Comparison of ENCODE assay signal across 8 cellular contexts in genomic region chr11:46845440-46845739, GRCh38. TPM values are rescaled to one million over a fixed set of nuclear protein-coding genes. Genes with fewer than 3 reads are reported as not detected.
DNase-seq lines count a peak whose midpoint lies in the region; ATAC-seq and TF ChIP-seq lines count a peak whose summit lies in the region.

No MANE protein-coding gene starts in this region.

- no peaks in the 10 kb centered on the region for H4K20me1 ChIP-seq in fibroblast of lung (ENCODE audit: control insufficient read depth, extremely low read depth, insufficient read depth, low read length)

- peaks cover 54% of the 10 kb centered on the region for H3K79me2 ChIP-seq in fibroblast of lung (ENCODE audit: control insufficient read depth, insufficient read depth, low read length)

- no peak for TF ChIP-seq CTCF in Peyer's patch (IDR thresholded peaks at IDR 0.05)
- no peak for TF ChIP-seq CTCF in fibroblast of lung (conservative IDR thresholded peaks at IDR 0.05 in 1 of 2, IDR thresholded peaks at IDR 0.05 in 1 of 2; ENCODE audit: low read depth in 1 of 2, low read length in 2 of 2)
- TF ChIP-seq CTCF in retinal pigment epithelial cell (conservative IDR thresholded peaks at IDR 0.05; ENCODE audit: low read depth, low read length), result no peak

- TF ChIP-seq POLR2A in Peyer's patch (IDR thresholded peaks at IDR 0.05), result no peak

- H3K27me3 ChIP-seq in Peyer's patch (no peaks in the 10 kb centered on the region), fibroblast of lung (ENCODE audit: control insufficient read depth, insufficient read depth, low read length) (no peaks in the 10 kb centered on the region)

- no peaks in the 10 kb centered on the region for H3K36me3 ChIP-seq in Peyer's patch
- H3K36me3 ChIP-seq in fibroblast of lung (ENCODE audit: control insufficient read depth, insufficient read depth, low read length), result no peaks in the 10 kb centered on the region

- peak overlapping the region; percentile 89 for H3K4me2 ChIP-seq in fibroblast of lung (ENCODE audit: extremely low read depth, insufficient read depth, low read length)

- peak overlapping the region; percentile 79 to 94 (median 88) for H3K27ac ChIP-seq in Peyer's patch
- peak overlapping the region; percentile 78 for H3K27ac ChIP-seq in fibroblast of lung (ENCODE audit: insufficient read depth, low read length)

- peak overlapping the region; percentile 84 for H3K9ac ChIP-seq in fibroblast of lung (ENCODE audit: insufficient read depth, low read length)

- H2AFZ ChIP-seq in fibroblast of lung (ENCODE audit: low read length), result peak overlapping the region; percentile 78

- no peak for ATAC-seq in HG02610 (IDR thresholded peaks at IDR 0.05; ENCODE audit: unreplicated experiment)
- ATAC-seq in HG03159 (IDR thresholded peaks at IDR 0.05; ENCODE audit: unreplicated experiment), result no peak

- peak overlapping the region; percentile 77 to 98 (median 86) for H3K4me3 ChIP-seq in Peyer's patch
- H3K4me3 ChIP-seq in fibroblast of lung (replicated peaks in 1 of 4; ENCODE audit: control extremely low read depth in 1 of 4, insufficient read depth in 1 of 4, low read depth in 3 of 4, low read length in 4 of 4), result peak overlapping the region; percentile 73 to 98 (median 80)
- H3K4me3 ChIP-seq in retinal pigment epithelial cell (ENCODE audit: low read length), result peak overlapping the region; percentile 58

- H3K4me1 ChIP-seq in Peyer's patch (peaks cover 0 to 17% (median 2%) of the 10 kb centered on the region in 4 donors), fibroblast of lung (ENCODE audit: control insufficient read depth, extremely low read depth, insufficient read depth, low read length) (no peaks in the 10 kb centered on the region)

- DNase-seq in NCI-H187 (lab: John Stamatoyannopoulos, UW) (peak; percentile 20 to 59), NCI-H187 treated with DMSO at 0.1 percent for 48 hours (lab: John Stamatoyannopoulos, UW) (no peak), Peyer's patch (no peak), fibroblast of lung (ENCODE audit: low read depth in 2 of 2) (peak in 1 of 2 donors; percentile 17), retinal pigment epithelial cell (ENCODE audit: low read depth) (no peak), OCI-M2 (lab: John Stamatoyannopoulos, UW; ENCODE audit: unreplicated experiment) (no peak)

- H3K9me3 ChIP-seq in Peyer's patch (no peaks in the 10 kb centered on the region), fibroblast of lung (ENCODE audit: control insufficient read depth, insufficient read depth, low read depth, low read length) (no peaks in the 10 kb centered on the region)

RNA-seq across cellular contexts. Expression of gene CKAP5, which starts 0.7 kb away (rescaled TPM):
- total RNA-seq in Peyer's patch, result 10 to 100 TPM; 23.8 to 75.1 (median 26.7) TPM
- 61.4 and 111 TPM in 2 replicates for total RNA-seq in fibroblast of lung
- polyA plus RNA-seq in fibroblast of lung, result 64.7 and 91.9 TPM in 2 replicates
- 50.8 and 58.1 TPM in 2 replicates for polyA plus RNA-seq in fibroblast of lung (2012)
- 53.2 and 104 TPM in 2 replicates for polyA minus RNA-seq in fibroblast of lung (ENCODE audit: low replicate concordance)

Comparison
In these comparisons a context has a peak if more than half of its experiments do, and no peak if none do; other contexts are left out.
1. DNase-seq: peak in NCI-H187 (2 of 2); none in NCI-H187 treated with DMSO at 0.1 percent for 48 hours (single experiment), Peyer's patch (0 of 3), retinal pigment epithelial cell (single experiment) and OCI-M2 (single experiment).
2. Peak in every context shown above with its lines, with median percentiles within 50 percentile points of each other: H3K4me3 ChIP-seq.